ENCODE assay signal across 1 cellular context in the genomic region with DNA sequence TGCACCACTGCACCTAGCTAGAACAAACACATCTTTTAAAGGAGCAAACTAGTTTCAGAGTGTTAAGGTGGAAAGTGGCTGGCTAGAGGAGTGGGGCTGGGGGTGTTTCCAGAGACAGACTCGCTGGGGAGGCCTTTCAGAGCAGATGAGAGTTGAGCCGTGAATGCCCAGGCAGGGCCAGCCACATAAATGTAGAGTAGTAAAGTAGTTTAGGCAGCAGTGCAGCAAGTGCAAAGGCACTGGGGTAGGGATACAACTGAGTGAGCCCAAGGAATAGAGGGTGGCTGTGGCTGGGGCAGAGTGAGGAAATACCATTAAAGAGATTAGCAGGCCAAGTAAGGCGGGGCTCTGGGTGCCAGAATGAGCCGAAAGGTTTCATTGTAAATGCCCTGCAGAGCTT.
TF ChIP-seq lines count a peak whose summit lies in the region.

No MANE protein-coding gene starts in this region.

TF ChIP-seq in H1, 55 proteins besides CTCF, POLR2A, EP300 and RAD21 (continued from another document):
- TF ChIP-seq, protein P1, sequence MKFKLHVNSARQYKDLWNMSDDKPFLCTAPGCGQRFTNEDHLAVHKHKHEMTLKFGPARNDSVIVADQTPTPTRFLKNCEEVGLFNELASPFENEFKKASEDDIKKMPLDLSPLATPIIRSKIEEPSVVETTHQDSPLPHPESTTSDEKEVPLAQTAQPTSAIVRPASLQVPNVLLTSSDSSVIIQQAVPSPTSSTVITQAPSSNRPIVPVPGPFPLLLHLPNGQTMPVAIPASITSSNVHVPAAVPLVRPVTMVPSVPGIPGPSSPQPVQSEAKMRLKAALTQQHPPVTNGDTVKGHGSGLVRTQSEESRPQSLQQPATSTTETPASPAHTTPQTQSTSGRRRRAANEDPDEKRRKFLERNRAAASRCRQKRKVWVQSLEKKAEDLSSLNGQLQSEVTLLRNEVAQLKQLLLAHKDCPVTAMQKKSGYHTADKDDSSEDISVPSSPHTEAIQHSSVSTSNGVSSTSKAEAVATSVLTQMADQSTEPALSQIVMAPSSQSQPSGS (IDR thresholded peaks at IDR 0.05; ENCODE audit: low read length) = no peak
